Comparison of ENCODE assay signal across 33 cellular contexts in genomic region chr6:36339156-36339555, GRCh38. TPM values are rescaled to one million over a fixed set of nuclear protein-coding genes. Genes with fewer than 3 reads are reported as not detected.
"Had no signal": no experiment of that assay in that cellular context is flagged by ENCODE, and none has a peak within 500 bp of the region (broad histone marks: within the 10 kb centered on the region; RNA-seq: fewer than 3 reads in every experiment).

No MANE protein-coding gene starts in this region.

- FAIRE-seq: bronchial epithelial cell had no signal

- H3K9me3 Mint-ChIP-seq: activated CD4-positive, alpha-beta memory T cell treated with anti-CD3 and anti-CD28 coated beads for 36 hours; activated CD4-positive, alpha-beta T cell treated with anti-CD3 and anti-CD28 coated beads, Interleukin-2, amount 10 ng/mL, durations not matched to agents 7 days and 5 days; activated naive CD4-positive, alpha-beta T cell treated with anti-CD3 and anti-CD28 coated beads, Interleukin-2, amount 50 U/mL, for 72 hours; activated naive CD8-positive, alpha-beta T cell treated with anti-CD3 and anti-CD28 coated beads, Interleukin-2, amount 50 U/mL, for 24 hours; activated T-cell treated with anti-CD3 and anti-CD28 coated beads, Interleukin-2, amount 50 U/mL, for 4 hours; WTC11 had no signal

- H3K36me3 Mint-ChIP-seq: activated CD4-positive, alpha-beta memory T cell treated with anti-CD3 and anti-CD28 coated beads for 36 hours; activated naive CD4-positive, alpha-beta T cell treated with anti-CD3 and anti-CD28 coated beads, Interleukin-2, amount 50 U/mL, for 72 hours; WTC11 had no signal

- H3K4me1 ChIP-seq: SJSA1 had no signal

- H3K4me3 Mint-ChIP-seq: activated CD4-positive, alpha-beta memory T cell treated with anti-CD3 and anti-CD28 coated beads for 36 hours; activated CD4-positive, alpha-beta T cell treated with anti-CD3 and anti-CD28 coated beads, Interleukin-2, amount 10 ng/mL, durations not matched to agents 7 days and 5 days; activated naive CD8-positive, alpha-beta T cell treated with anti-CD3 and anti-CD28 coated beads, Interleukin-2, amount 50 U/mL, for 24 hours; activated T-cell treated with anti-CD3 and anti-CD28 coated beads, Interleukin-2, amount 50 U/mL, for 4 hours; T-helper 17 cell; WTC11 had no signal

- H3K27ac Mint-ChIP-seq: activated CD4-positive, alpha-beta memory T cell treated with anti-CD3 and anti-CD28 coated beads for 36 hours; activated CD4-positive, alpha-beta T cell treated with anti-CD3 and anti-CD28 coated beads, Interleukin-2, amount 10 ng/mL, durations not matched to agents 7 days and 5 days; activated naive CD4-positive, alpha-beta T cell treated with anti-CD3 and anti-CD28 coated beads, Interleukin-2, amount 50 U/mL, for 72 hours; activated naive CD8-positive, alpha-beta T cell treated with anti-CD3 and anti-CD28 coated beads, Interleukin-2, amount 50 U/mL, for 24 hours; T-helper 17 cell; WTC11 had no signal

- DNase-seq: activated CD4-positive, alpha-beta memory T cell treated with anti-CD3 and anti-CD28 coated beads for 36 hours; activated CD4-positive, alpha-beta T cell treated with anti-CD3 and anti-CD28 coated beads, Interleukin-2, amount 10 ng/mL, durations not matched to agents 7 days and 5 days; activated CD4-positive, CD25-positive, alpha-beta regulatory T cell treated with anti-CD3 and anti-CD28 coated beads, Interleukin-2, amount 50 U/mL, for 72 hours; activated CD8-positive, alpha-beta memory T cell treated with anti-CD3 and anti-CD28 coated beads for 24 hours; activated effector memory CD4-positive, alpha-beta T cell treated with anti-CD3 and anti-CD28 coated beads, Interleukin-2, amount 50 U/mL, for 16 hours; activated naive CD4-positive, alpha-beta T cell treated with Interleukin-2 at 50 U/mL for 16 hours; activated naive CD8-positive, alpha-beta T cell treated with anti-CD3 and anti-CD28 coated beads, Interleukin-2, amount 50 U/mL, for 24 hours; activated T-cell treated with anti-CD3 and anti-CD28 coated beads, Interleukin-2, amount 50 U/mL, for 4 hours; amniotic stem cell; body of pancreas; central memory CD4-positive, alpha-beta T cell; MM.1S; NCI-H1105; NCI-H1436; NCI-H1694 treated with DMSO at 0.1 percent for 48 hours; NCI-H2029 treated with DMSO at 0.1 percent for 48 hours; NCI-H345; NCI-H510A; NCI-H526 treated with DMSO at 0.1 percent for 48 hours; NCI-H82; OCI-M1; Right ventricle myocardium superior; SW 1271; T-helper 17 cell; T-helper 9 cell had no signal

- H3K27ac ChIP-seq: ascending aorta, body of pancreas, RWPE1, SJSA1 had no signal

- H3K36me3 ChIP-seq: ascending aorta, SJSA1 had no signal

- H3K4me3 ChIP-seq: ascending aorta, body of pancreas, SJSA1 had no signal

- ATAC-seq: activated naive CD4-positive, alpha-beta T cell treated with anti-CD3 and anti-CD28 coated beads, Interleukin-2, amount 50 U/mL, for 72 hours; activated naive CD8-positive, alpha-beta T cell treated with anti-CD3 and anti-CD28 coated beads, Interleukin-2, amount 50 U/mL, for 24 hours; activated T-cell treated with anti-CD3 and anti-CD28 coated beads, Interleukin-2, amount 50 U/mL, for 4 hours; body of pancreas; Panc1; SK-N-SH treated with all-trans-retinoic acid at 6 μM for 48 hours; T-helper 17 cell; WTC11 had no signal

- H3K9me3 ChIP-seq: ascending aorta, body of pancreas, SJSA1 had no signal

- H3K27me3 ChIP-seq: ascending aorta, body of pancreas had no signal

RNA-seq across cellular contexts. Expression of gene BNIP5, which starts 2.5 kb away (rescaled TPM):
- total RNA-seq: activated CD4-positive, alpha-beta memory T cell treated with anti-CD3 and anti-CD28 coated beads for 36 hours; activated CD4-positive, alpha-beta T cell treated with anti-CD3 and anti-CD28 coated beads, Interleukin-2, amount 10 ng/mL, durations not matched to agents 7 days and 5 days; activated naive CD4-positive, alpha-beta T cell treated with anti-CD3 and anti-CD28 coated beads, Interleukin-2, amount 50 U/mL, for 72 hours; activated T-cell treated with anti-CD3 and anti-CD28 coated beads, Interleukin-2, amount 50 U/mL, for 4 hours; ascending aorta; bronchial epithelial cell; Right ventricle myocardium superior; SJSA1; T-helper 17 cell; WTC11 had no signal

RNA-seq across cellular contexts. Expression of gene ETV7, which starts 48.3 kb away (rescaled TPM):
- total RNA-seq: ascending aorta, bronchial epithelial cell, Right ventricle myocardium superior had no signal
